17 cellular contexts compared by ENCODE assay signal in genomic region chr3:13670292-13670691, GRCh38.
DNase-seq lines count a peak whose midpoint lies in the region; ATAC-seq, FAIRE-seq and TF ChIP-seq lines count a peak whose summit lies in the region.
"Had no signal": no experiment of that assay in that cellular context is flagged by ENCODE, and none has a peak within 500 bp of the region (broad histone marks: within the 10 kb centered on the region; RNA-seq: fewer than 3 reads in every experiment).

No MANE protein-coding gene starts in this region.

- peaks cover 15 to 34% of the 10 kb centered on the region in 2 experiments; a peak in 4 of 5 replicates for H3K27me3 ChIP-seq in K562 (ENCODE audit: control insufficient read depth in 2 of 2, insufficient read depth in 2 of 2, low read length in 2 of 2)
- H3K27me3 ChIP-seq in SK-N-SH (ENCODE audit: insufficient read depth) = no peaks in the 10 kb centered on the region

- H3K27me3 Mint-ChIP-seq in stimulated activated naive CD8-positive, alpha-beta T cell treated with anti-CD3 and anti-CD28 coated beads, Interleukin-15, amount 100 ng/mL, for 72 hours = peaks cover 31% of the 10 kb centered on the region

- ATAC-seq in stimulated activated naive CD8-positive, alpha-beta T cell treated with anti-CD3 and anti-CD28 coated beads, Interleukin-15, Interleukin-2, amounts not matched to agents 100 U/mL and 50 U/mL, for 24 hours = peak; percentile 39
- ATAC-seq in stimulated activated naive CD8-positive, alpha-beta T cell treated with anti-CD3 and anti-CD28 coated beads, Interleukin-15, amount 100 ng/mL, for 72 hours = no peak
- peak; percentile 82 for ATAC-seq in K562

- intact Hi-C loops in K562 (cut with micrococcal nuclease) = no loop called here
- intact Hi-C loops in lower leg skin (cut with DNase I; ENCODE audit: low total_unique reads) = no loop called here

- no peaks in the 10 kb centered on the region for H3F3A ChIP-seq in SK-N-SH (replicated peaks; ENCODE audit: insufficient read depth)

- TF ChIP-seq RAD21 in K562 (CRISPR knock-in tag; conservative IDR thresholded peaks at IDR 0.05 in 1 of 2, IDR thresholded peaks at IDR 0.05 in 1 of 2) (no peak), SK-N-SH (IDR thresholded peaks at IDR 0.05; ENCODE audit: low read length) (no peak)

- CTCF ChIA-PET in K562 (lab: Yijun Ruan, JAX; ENCODE audit: low intra/inter-chr PET ratio) = no interaction called here
- CTCF ChIA-PET in SK-N-SH (lab: Yijun Ruan, JAX) = interaction anchor here (0.9 to 8.1 kb wide), 7 partner anchors 13 to 253 kb away, joined by 3 to 69 read pairs (median 4); partner anchors contain the start of gene WNT7A

- H4K20me1 ChIP-seq in K562 (replicated peaks; ENCODE audit: control insufficient read depth, insufficient read depth, low read length) (peaks cover 6% of the 10 kb centered on the region; the same call in 1 of the 2 replicates), SK-N-SH (ENCODE audit: insufficient read depth) (no peaks in the 10 kb centered on the region)

- H3K9me3 Mint-ChIP-seq in stimulated activated naive CD8-positive, alpha-beta T cell treated with anti-CD3 and anti-CD28 coated beads, Interleukin-15, amount 100 ng/mL, for 72 hours = no peaks in the 10 kb centered on the region
- H3K9me3 Mint-ChIP-seq: CD4-positive, alpha-beta T cell had no signal

- H3K9ac ChIP-seq in K562 (ENCODE audit: insufficient read depth in 1 of 2, low read depth in 2 of 2, low read length in 2 of 2) (no peak overlapping the region), SK-N-SH (no peak overlapping the region)
- H3K9ac ChIP-seq: GM23248 had no signal

- H3K36me3 ChIP-seq in K562 (ENCODE audit: control insufficient read depth, insufficient read depth, low read length) (no peaks in the 10 kb centered on the region), SK-N-SH (replicated peaks in 1 of 2; ENCODE audit: control insufficient read depth in 1 of 2, insufficient read depth in 2 of 2, low read length in 1 of 2) (no peaks in the 10 kb centered on the region)

- no peaks in the 10 kb centered on the region for H3K9me2 ChIP-seq in SK-N-SH

- H3K4me2 ChIP-seq in K562 (ENCODE audit: insufficient read depth, low read length) (no peak overlapping the region; the same call in 1 of the 2 replicates), SK-N-SH (no peak overlapping the region)

- TF ChIP-seq EP300 in K562 (IDR thresholded peaks at IDR 0.05; ENCODE audit: low read length) = no peak
- no peak for TF ChIP-seq EP300 in SK-N-SH (IDR thresholded peaks at IDR 0.05; ENCODE audit: borderline replicate concordance in 1 of 2, low read depth in 1 of 2, low read length in 1 of 2)

- H2AFZ ChIP-seq in K562 (ENCODE audit: low read depth, low read length) (peak overlapping the region; percentile 72), SK-N-SH (ENCODE audit: low read depth) (no peak overlapping the region)
- H2AFZ ChIP-seq: GM23248 had no signal

- H3K79me2 ChIP-seq in K562 (ENCODE audit: control insufficient read depth, insufficient read depth, low read length) = no peaks in the 10 kb centered on the region
- no peaks in the 10 kb centered on the region for H3K79me2 ChIP-seq in SK-N-SH (ENCODE audit: insufficient read depth)

- POLR2A ChIA-PET in K562 (lab: Yijun Ruan, JAX) (interaction anchor here (1.0 to 1.4 kb wide), 2 partner anchors 12 to 15 kb away, joined by 4 to 5 read pairs; no protein-coding TSS in a partner anchor), SK-N-SH (lab: Yijun Ruan, JAX) (no interaction called here)

- WGBS in K562 (ENCODE audit: insufficient coverage, low coverage, missing lambda C conversion rate) = 10% methylated on average over 4 of the region's 4 CpGs
- 75 to 83% methylated on average over 4 of the region's 4 CpGs for WGBS in lower leg skin, 2 donors
- WGBS in SK-N-SH (ENCODE audit: low lambda C conversion rate) = 56% methylated on average over 4 of the region's 4 CpGs

- H3K4me1 ChIP-seq in K562 (replicated peaks in 1 of 2; ENCODE audit: control insufficient read depth in 2 of 2, insufficient read depth in 2 of 2, low read length in 2 of 2) (no peaks in the 10 kb centered on the region), SK-N-SH (ENCODE audit: control insufficient read depth in 1 of 2, insufficient read depth in 2 of 2, low read depth in 1 of 2, low read length in 1 of 2) (no peaks in the 10 kb centered on the region; a peak in 1 of 4 replicates)

- no peak overlapping the region for H3K4me3 Mint-ChIP-seq in stimulated activated naive CD8-positive, alpha-beta T cell treated with anti-CD3 and anti-CD28 coated beads, Interleukin-15, amount 100 ng/mL, for 72 hours
- H3K4me3 Mint-ChIP-seq: CD4-positive, alpha-beta T cell had no signal

- TF ChIP-seq POLR2A in K562 (conservative IDR thresholded peaks at IDR 0.05) (no peak), lower leg skin (IDR thresholded peaks at IDR 0.05) (no peak)

- FAIRE-seq in K562 (lab: Jason Lieb, UNC) = peak; percentile 55
- FAIRE-seq: G401.6, GM12891 had no signal

- no TSS peak for BruUV-seq in K562 (replicated peaks; lab: Mats Ljungman, UMichigan)

- no peak overlapping the region for H3K4me3 ChIP-seq in K562
- no peak overlapping the region for H3K4me3 ChIP-seq in lower leg skin (ENCODE audit: low read depth, poor library complexity, severe bottlenecking)
- no peak overlapping the region for H3K4me3 ChIP-seq in SK-N-SH (ENCODE audit: low read depth in 2 of 2, low read length in 1 of 2)
- H3K4me3 ChIP-seq: GM23248 had no signal

- no peak overlapping the region for H3K27ac Mint-ChIP-seq in stimulated activated naive CD8-positive, alpha-beta T cell treated with anti-CD3 and anti-CD28 coated beads, Interleukin-15, amount 100 ng/mL, for 72 hours
- H3K27ac Mint-ChIP-seq: CD4-positive, alpha-beta T cell had no signal

- H3K4me1 Mint-ChIP-seq in stimulated activated naive CD8-positive, alpha-beta T cell treated with anti-CD3 and anti-CD28 coated beads, Interleukin-15, amount 100 ng/mL, for 72 hours = no peaks in the 10 kb centered on the region

- TF ChIP-seq CTCF in K562 (IDR thresholded peaks at IDR 0.05 in 2 of 3, conservative IDR thresholded peaks at IDR 0.05 in 1 of 3; ENCODE audit: insufficient read depth in 2 of 3, low read depth in 1 of 3, low read length in 3 of 3) (no peak), lower leg skin (IDR thresholded peaks at IDR 0.05) (no peak), SK-N-SH (IDR thresholded peaks at IDR 0.05) (no peak)

- no peak overlapping the region for H3K27ac ChIP-seq in K562 (ENCODE audit: extremely low read depth, low read depth, low read length)
- H3K27ac ChIP-seq in SK-N-SH (ENCODE audit: low read depth in 2 of 2, low read length in 1 of 2) = no peak overlapping the region
- H3K27ac ChIP-seq: GM23248 had no signal

- H3K9me1 ChIP-seq in K562 (ENCODE audit: control insufficient read depth, insufficient read depth, low read length) = no peaks in the 10 kb centered on the region

- in situ Hi-C loops in K562 (cut with MboI) = loop anchor here (25.0 kb wide), 1 partner anchor 1242 kb away; no protein-coding TSS in a partner anchor

- DNase-seq in stimulated activated naive CD8-positive, alpha-beta T cell treated with anti-CD3 and anti-CD28 coated beads, Interleukin-15, Interleukin-2, amounts not matched to agents 100 U/mL and 50 U/mL, for 24 hours = no peak
- DNase-seq in stimulated activated naive CD8-positive, alpha-beta T cell treated with anti-CD3 and anti-CD28 coated beads, Interleukin-15, amount 100 ng/mL, for 72 hours = no peak
- DNase-seq in NAMALWA (ENCODE audit: low spot score) (peak; percentile 55), K562 (ENCODE audit: extremely low read depth in 1 of 4, low spot score in 3 of 4) (peak in 1 of 4 experiments; percentile 75), lower leg skin (ENCODE audit: low spot score in 2 of 2) (no peak), SK-N-SH (no peak), NCI-H1417 (lab: John Stamatoyannopoulos, UW) (no peak), NCI-H1436 treated with DMSO at 0.1 percent for 48 hours (lab: John Stamatoyannopoulos, UW) (no peak)
- DNase-seq: ACHN; C1 segment of cervical spinal cord; CD4-positive, alpha-beta T cell; DMS79; EL; GM23248; H7 had no signal

- H3K9me3 ChIP-seq in K562 (replicated peaks; ENCODE audit: control insufficient read depth, insufficient read depth, low read depth, low read length) (no peaks in the 10 kb centered on the region), SK-N-SH (no peaks in the 10 kb centered on the region)

TF ChIP-seq in K562, 482 proteins besides CTCF, POLR2A, EP300 and RAD21 (continues in another document):
- no peak for TF ChIP-seq ESRRA (IDR thresholded peaks at IDR 0.05; ENCODE audit: borderline replicate concordance, low read depth)
- TF ChIP-seq RAD51 (IDR thresholded peaks at IDR 0.05; ENCODE audit: borderline replicate concordance, low read depth) = peak; percentile 78
- no peak for TF ChIP-seq CEBPB (tag; IDR thresholded peaks at IDR 0.05)
- no peak for TF ChIP-seq FOXJ3 (CRISPR knock-in tag; IDR thresholded peaks at IDR 0.05)
- no peak for TF ChIP-seq RHOXF2B (CRISPR knock-in tag; conservative IDR thresholded peaks at IDR 0.05)
- TF ChIP-seq ZNF316 (IDR thresholded peaks at IDR 0.05) = no peak
- TF ChIP-seq TOE1 (IDR thresholded peaks at IDR 0.05; ENCODE audit: borderline replicate concordance) = peak; percentile 88
- no peak for TF ChIP-seq TOE1 (CRISPR knock-in tag; IDR thresholded peaks at IDR 0.05; ENCODE audit: borderline replicate concordance, low read depth)

TF ChIP-seq in SK-N-SH, 30 proteins besides CTCF, POLR2A, EP300 and RAD21 (continues in another document):
- no peak for TF ChIP-seq NFIC (IDR thresholded peaks at IDR 0.05; ENCODE audit: borderline replicate concordance)
- no peak for TF ChIP-seq RXRA (IDR thresholded peaks at IDR 0.05; ENCODE audit: borderline replicate concordance, low read depth)
- TF ChIP-seq RCOR1 (IDR thresholded peaks at IDR 0.05; ENCODE audit: low read length) = no peak
- no peak for TF ChIP-seq JUND (IDR thresholded peaks at IDR 0.05)
- TF ChIP-seq TCF12 (IDR thresholded peaks at IDR 0.05) = no peak
- no peak for TF ChIP-seq FOSL2 (IDR thresholded peaks at IDR 0.05; ENCODE audit: borderline replicate concordance, low read depth)
- no peak for TF ChIP-seq EZH2phosphoT487 (IDR thresholded peaks at IDR 0.05; ENCODE audit: borderline replicate concordance, low read depth)
- TF ChIP-seq POLR2AphosphoS5 (IDR thresholded peaks at IDR 0.05; ENCODE audit: low read depth, low read length) = no peak
- no peak for TF ChIP-seq TEAD4 (IDR thresholded peaks at IDR 0.05; ENCODE audit: borderline replicate concordance, insufficient read depth)
- TF ChIP-seq MEF2A (IDR thresholded peaks at IDR 0.05; ENCODE audit: borderline replicate concordance, low read depth) = no peak
- TF ChIP-seq USF1 (IDR thresholded peaks at IDR 0.05; ENCODE audit: borderline replicate concordance, low read depth) = no peak
